ENCODE assay signal across 1 cellular context in the genomic region with DNA sequence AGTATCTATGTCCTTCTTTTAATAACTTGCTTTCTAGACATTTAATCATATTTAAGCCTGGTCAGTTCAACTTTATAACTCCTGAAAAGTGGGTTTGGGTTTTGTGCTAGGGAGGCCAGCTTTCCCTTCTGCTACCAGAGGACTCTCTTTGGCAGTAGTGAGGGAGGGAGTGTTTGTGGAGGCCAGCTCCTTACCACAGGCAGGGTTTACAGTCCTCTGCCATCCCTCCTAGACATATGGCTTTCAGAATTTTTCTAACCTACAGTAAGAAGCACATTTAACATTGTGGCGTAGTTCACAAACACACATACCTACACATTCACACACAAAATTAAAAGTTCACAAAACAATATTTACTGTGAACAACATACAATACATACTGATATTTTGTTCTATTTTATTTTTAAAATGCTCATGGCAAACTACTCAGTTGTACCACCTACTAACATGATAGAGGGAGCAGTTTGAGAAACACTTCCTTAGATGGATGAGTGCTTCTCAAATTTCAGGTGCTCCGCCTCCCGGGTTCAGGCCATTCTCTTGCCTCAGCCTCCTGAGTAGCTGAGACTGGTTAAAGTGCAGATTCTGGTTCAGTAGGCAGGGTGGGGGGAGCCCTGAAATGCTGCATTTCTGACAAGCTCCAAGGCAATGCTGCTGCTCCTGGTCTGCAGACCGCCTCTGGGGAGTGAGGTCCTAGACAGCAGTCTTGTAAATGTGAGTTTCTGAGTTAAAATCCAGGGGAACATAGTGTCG.
TF ChIP-seq lines count a peak whose summit lies in the region.

No MANE protein-coding gene starts in this region.

TF ChIP-seq in K562, 482 proteins besides CTCF, POLR2A, EP300 and RAD21 (continued from another document):
- TF ChIP-seq SIX5 (IDR thresholded peaks at IDR 0.05; ENCODE audit: borderline replicate concordance in 1 of 2, insufficient read depth in 1 of 2, low read depth in 1 of 2, low read length in 2 of 2) (no peak), EZH2 (IDR thresholded peaks at IDR 0.05; ENCODE audit: borderline replicate concordance, low read depth, low read length) (no peak), XRCC5 (IDR thresholded peaks at IDR 0.05; ENCODE audit: low read depth, low read length) (no peak), PRDM10 (IDR thresholded peaks at IDR 0.05; ENCODE audit: partially characterized antibody) (no peak), CREB1 (IDR thresholded peaks at IDR 0.05) (no peak), CREB1 (CRISPR knock-in tag; IDR thresholded peaks at IDR 0.05) (no peak)
TF ChIP-seq in K562: peak in this region for 0.
